ENCODE assay signal across 8 cellular contexts in genomic region chr16:57244463-57244766, GRCh38. TPM values are rescaled to one million over a fixed set of nuclear protein-coding genes. Genes with fewer than 3 reads are reported as not detected.
DNase-seq lines count a peak whose midpoint lies in the region; ATAC-seq and TF ChIP-seq lines count a peak whose summit lies in the region.

No MANE protein-coding gene starts in this region.

- TF ChIP-seq CTCF in GM12865 (IDR thresholded peaks at IDR 0.05; ENCODE audit: insufficient read depth, low read depth, low read length, missing control alignments) = no peak
- peak; percentile 36 for TF ChIP-seq CTCF in type B pancreatic cell (conservative IDR thresholded peaks at IDR 0.05)

- intact Hi-C loops in left colon (cut with DNase I, micrococcal nuclease) = no loop called here

- no peaks in the 10 kb centered on the region for H3K36me3 Mint-ChIP-seq in activated naive CD8-positive, alpha-beta T cell
- peaks cover 22% of the 10 kb centered on the region for H3K36me3 Mint-ChIP-seq in type B pancreatic cell

- DNase-seq in GM12865 (ENCODE audit: low read depth) = no peak
- DNase-seq in left colon = no peak
- DNase-seq in type B pancreatic cell (ENCODE audit: extremely low spot score, unreplicated experiment) = no peak
- no peak for DNase-seq in Kasumi-1 (lab: John Stamatoyannopoulos, UW)
- no peak for DNase-seq in Ammon's horn (ENCODE audit: low spot score)

- H3K27ac Mint-ChIP-seq in activated naive CD8-positive, alpha-beta T cell = peak overlapping the region; percentile 90
- H3K27ac Mint-ChIP-seq in type B pancreatic cell = peak overlapping the region; percentile 97

- peak overlapping the region; percentile 94 for H3K4me3 Mint-ChIP-seq in activated naive CD8-positive, alpha-beta T cell
- H3K4me3 Mint-ChIP-seq in type B pancreatic cell = peak overlapping the region; percentile 97

- no peaks in the 10 kb centered on the region for H3K9me3 Mint-ChIP-seq in activated naive CD8-positive, alpha-beta T cell (ENCODE audit: low read depth)
- H3K9me3 Mint-ChIP-seq in type B pancreatic cell = no peaks in the 10 kb centered on the region

- ATAC-seq in HG02885 (IDR thresholded peaks at IDR 0.05; ENCODE audit: poor library complexity, unreplicated experiment) (peak; percentile 14), left colon (peak; percentile 36), GM19328 (IDR thresholded peaks at IDR 0.05; ENCODE audit: unreplicated experiment) (no peak)

- H3K4me3 ChIP-seq in GM12865 (ENCODE audit: low read depth, low read length) = peak overlapping the region; percentile 89

- H3K4me1 Mint-ChIP-seq in activated naive CD8-positive, alpha-beta T cell (ENCODE audit: low read depth) = peaks cover 21% of the 10 kb centered on the region
- peaks cover 15% of the 10 kb centered on the region for H3K4me1 Mint-ChIP-seq in type B pancreatic cell (ENCODE audit: unreplicated experiment)

- no peaks in the 10 kb centered on the region for H3K27me3 Mint-ChIP-seq in activated naive CD8-positive, alpha-beta T cell
- H3K27me3 Mint-ChIP-seq in type B pancreatic cell = no peaks in the 10 kb centered on the region

RNA-seq across cellular contexts. Expression of gene ARL2BP, which starts 0.6 kb away (rescaled TPM):
- total RNA-seq in left colon (10 to 100 TPM; 32.3 to 35.3 TPM), type B pancreatic cell (ENCODE audit: low replicate concordance) (37.7 and 49.4 TPM in 2 replicates)

RNA-seq across cellular contexts. Expression of gene PLLP, which starts 40.1 kb away (rescaled TPM):
- 10 to 100 TPM; 15.8 to 18.1 TPM for total RNA-seq in left colon
- 4.9 and 5.1 TPM in 2 replicates for total RNA-seq in type B pancreatic cell (ENCODE audit: low replicate concordance)

RNA-seq across cellular contexts. Expression of gene RSPRY1, which starts 58.3 kb away (rescaled TPM):
- total RNA-seq in left colon (10 to 100 TPM; 49.1 to 53.0 TPM), type B pancreatic cell (ENCODE audit: low replicate concordance) (36.3 and 49.9 TPM in 2 replicates)

RNA-seq across cellular contexts. Expression of gene PSME3IP1, which starts 58.6 kb away (rescaled TPM):
- total RNA-seq in left colon = 100 to 1,000 TPM in 1 of 2 donors, 10 to 100 TPM in 1; 90.6 to 107 TPM
- 90.1 and 94.4 TPM in 2 replicates for total RNA-seq in type B pancreatic cell (ENCODE audit: low replicate concordance)
